ENCODE assay signal across 15 cellular contexts in the genomic region with DNA sequence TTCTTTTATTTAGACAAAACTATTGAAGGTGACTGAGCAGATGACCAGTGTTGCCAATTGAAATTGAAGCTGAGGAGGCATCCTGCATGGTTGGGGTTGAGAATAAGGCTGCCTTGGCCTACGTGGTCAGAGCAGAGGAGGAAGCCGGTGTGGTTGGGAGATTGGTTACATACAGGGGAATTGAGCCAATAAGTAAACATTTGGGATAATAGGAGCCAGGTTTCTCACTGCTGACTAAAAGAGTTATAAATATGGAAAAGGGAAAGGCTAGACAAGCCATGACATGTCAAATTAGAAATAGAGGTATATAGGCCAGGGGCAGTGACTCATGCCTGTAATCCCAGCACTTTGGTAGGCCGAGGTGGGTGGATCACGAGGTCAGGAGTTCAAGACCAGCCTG. TPM values are rescaled to one million over a fixed set of nuclear protein-coding genes. Genes with fewer than 3 reads are reported as not detected.
DNase-seq lines count a peak whose midpoint lies in the region; ATAC-seq, FAIRE-seq and TF ChIP-seq lines count a peak whose summit lies in the region.
"Had no signal": no experiment of that assay in that cellular context is flagged by ENCODE, and none has a peak within 500 bp of the region (broad histone marks: within the 10 kb centered on the region; RNA-seq: fewer than 3 reads in every experiment).

No MANE protein-coding gene starts in this region.

- H3K4me1 ChIP-seq in astrocyte (ENCODE audit: insufficient read depth, low read length) (peaks cover 5% of the 10 kb centered on the region), mucosa of descending colon (ENCODE audit: low read depth) (no peaks in the 10 kb centered on the region), esophagus squamous epithelium (peaks cover 0 to 7% (median 0%) of the 10 kb centered on the region in 3 donors)
- H3K4me1 ChIP-seq: Peyer's patch had no signal

- H3K4me1 Mint-ChIP-seq in astrocyte (ENCODE audit: low read depth, unreplicated experiment): peaks cover 8% of the 10 kb centered on the region
- H3K4me1 Mint-ChIP-seq in activated CD4-positive, alpha-beta memory T cell treated with anti-CD3 and anti-CD28 coated beads for 36 hours (ENCODE audit: low read depth): no peaks in the 10 kb centered on the region
- H3K4me1 Mint-ChIP-seq: neural crest cell had no signal

- peaks cover 7% of the 10 kb centered on the region for H3K36me3 Mint-ChIP-seq in astrocyte (ENCODE audit: low read depth, unreplicated experiment)
- H3K36me3 Mint-ChIP-seq in activated CD4-positive, alpha-beta memory T cell treated with anti-CD3 and anti-CD28 coated beads for 36 hours: no peaks in the 10 kb centered on the region

- no peak overlapping the region for H3K4me3 Mint-ChIP-seq in astrocyte (ENCODE audit: unreplicated experiment)
- H3K4me3 Mint-ChIP-seq in activated CD4-positive, alpha-beta memory T cell treated with anti-CD3 and anti-CD28 coated beads for 36 hours: no peak overlapping the region
- H3K4me3 Mint-ChIP-seq: neural crest cell had no signal

- peak overlapping the region; percentile 7 for H3K27ac ChIP-seq in astrocyte (ENCODE audit: low read depth, low read length)
- H3K27ac ChIP-seq in esophagus squamous epithelium: no peak overlapping the region
- H3K27ac ChIP-seq: Peyer's patch, VCaP had no signal

- 34 to 45% methylated on average over 4 of the region's 4 CpGs for WGBS in esophagus squamous epithelium, 2 donors

- POLR2A ChIA-PET in activated CD4-positive, alpha-beta memory T cell treated with anti-CD3 and anti-CD28 coated beads for 36 hours (lab: Charles Lee): interaction anchor here (0.7 kb wide), 1 partner anchor 499 kb away, joined by 3 read pairs; no protein-coding TSS in a partner anchor

- ATAC-seq in mucosa of descending colon (peak; percentile 7), HG02852 (IDR thresholded peaks at IDR 0.05; ENCODE audit: unreplicated experiment) (no peak)

- intact Hi-C loops in mucosa of descending colon (cut with DNase I, micrococcal nuclease): no loop called here
- intact Hi-C loops in activated CD4-positive, alpha-beta memory T cell treated with anti-CD3 and anti-CD28 coated beads for 36 hours (cut with micrococcal nuclease): no loop called here
- intact Hi-C loops in esophagus squamous epithelium (cut with DNase I): no loop called here

- no peaks in the 10 kb centered on the region for H3K27me3 ChIP-seq in astrocyte (ENCODE audit: insufficient read depth, low read length)
- H3K27me3 ChIP-seq in esophagus squamous epithelium: no peaks in the 10 kb centered on the region
- H3K27me3 ChIP-seq: Peyer's patch had no signal

- H3K27me3 Mint-ChIP-seq in astrocyte (ENCODE audit: low read depth, unreplicated experiment): no peaks in the 10 kb centered on the region
- no peaks in the 10 kb centered on the region for H3K27me3 Mint-ChIP-seq in activated CD4-positive, alpha-beta memory T cell treated with anti-CD3 and anti-CD28 coated beads for 36 hours

- H3K9ac ChIP-seq in astrocyte (ENCODE audit: low read length): no peak overlapping the region

- H3K36me3 ChIP-seq in astrocyte (ENCODE audit: insufficient read depth, low read length) (no peaks in the 10 kb centered on the region), mucosa of descending colon (ENCODE audit: low read depth) (no peaks in the 10 kb centered on the region), esophagus squamous epithelium (no peaks in the 10 kb centered on the region)
- H3K36me3 ChIP-seq: Peyer's patch had no signal

- FAIRE-seq in astrocyte (lab: Jason Lieb, UNC): no peak

- H3K9me3 ChIP-seq in astrocyte (ENCODE audit: insufficient read depth, low read depth, low read length) (no peaks in the 10 kb centered on the region), mucosa of descending colon (no peaks in the 10 kb centered on the region), esophagus squamous epithelium (no peaks in the 10 kb centered on the region)
- H3K9me3 ChIP-seq: Peyer's patch had no signal

- TF ChIP-seq POLR2A in esophagus squamous epithelium (IDR thresholded peaks at IDR 0.05): no peak

- H3K9me3 Mint-ChIP-seq in astrocyte (ENCODE audit: unreplicated experiment): peaks cover 7% of the 10 kb centered on the region
- H3K9me3 Mint-ChIP-seq in activated CD4-positive, alpha-beta memory T cell treated with anti-CD3 and anti-CD28 coated beads for 36 hours: no peaks in the 10 kb centered on the region

- H4K20me1 ChIP-seq in astrocyte (ENCODE audit: insufficient read depth, low read length): no peaks in the 10 kb centered on the region

- CTCF ChIA-PET in activated CD4-positive, alpha-beta memory T cell treated with anti-CD3 and anti-CD28 coated beads for 36 hours (lab: Charles Lee): interaction anchor here (0.7 kb wide), 1 partner anchor 19 kb away, joined by 5 read pairs; no protein-coding TSS in a partner anchor

- TF ChIP-seq CTCF in astrocyte (IDR thresholded peaks at IDR 0.05; ENCODE audit: insufficient read depth, low read depth, low read length): no peak
- no peak for TF ChIP-seq CTCF in mucosa of descending colon (IDR thresholded peaks at IDR 0.05)
- TF ChIP-seq CTCF in esophagus squamous epithelium (IDR thresholded peaks at IDR 0.05): no peak

- H3K4me3 ChIP-seq in astrocyte (ENCODE audit: insufficient read depth, low read depth, low read length): no peak overlapping the region
- no peak overlapping the region for H3K4me3 ChIP-seq in mucosa of descending colon
- H3K4me3 ChIP-seq in esophagus squamous epithelium: no peak overlapping the region
- H3K4me3 ChIP-seq: Peyer's patch had no signal

- peak; percentile 57 for DNase-seq in EH (ENCODE audit: low read depth)
- DNase-seq in NCI-H2029 (lab: John Stamatoyannopoulos, UW): peak; percentile 76
- peak; percentile 93 for DNase-seq in astrocyte (ENCODE audit: low read depth)
- DNase-seq in mucosa of descending colon: no peak
- DNase-seq in activated CD4-positive, alpha-beta memory T cell treated with anti-CD3 and anti-CD28 coated beads for 36 hours: no peak
- no peak for DNase-seq in activated gamma-delta T cell treated with Interleukin-2 at 50 U/mL for 16 hours
- no peak for DNase-seq in esophagus squamous epithelium (lab: John Stamatoyannopoulos, UW)
- DNase-seq: activated T-cell treated with anti-CD3 and anti-CD28 coated beads, Interleukin-2, amount 50 U/mL, for 1 hour; Calu3; kidney glomerular epithelial cell; NCI-H146; Peyer's patch had no signal

- H3K27ac Mint-ChIP-seq in astrocyte (ENCODE audit: unreplicated experiment): no peak overlapping the region
- no peak overlapping the region for H3K27ac Mint-ChIP-seq in activated CD4-positive, alpha-beta memory T cell treated with anti-CD3 and anti-CD28 coated beads for 36 hours

- H3K4me2 ChIP-seq in astrocyte (ENCODE audit: low read length): no peak overlapping the region

- peaks cover 25% of the 10 kb centered on the region for H3K79me2 ChIP-seq in astrocyte (ENCODE audit: insufficient read depth, low read length)

- no peak overlapping the region for H2AFZ ChIP-seq in astrocyte (ENCODE audit: low read depth, low read length)

RNA-seq across cellular contexts. Expression of a gene that starts 15.8 kb away (rescaled TPM):
- total RNA-seq in astrocyte (38.9 and 39.9 TPM in 2 replicates), mucosa of descending colon (10 to 100 TPM; 38.0 to 45.1 (median 43.5) TPM), esophagus squamous epithelium (10 to 100 TPM in 3 of 4 donors, 1 to 10 TPM in 1; 9.1 to 33.9 (median 22.1) TPM)
- under 1 TPM; 0.39 to 0.43 TPM for total RNA-seq in activated CD4-positive, alpha-beta memory T cell treated with anti-CD3 and anti-CD28 coated beads for 36 hours

Comparison
In these comparisons a context has a peak if more than half of its experiments do, and no peak if none do; other contexts are left out.
1. DNase-seq: peak in EH (single experiment), NCI-H2029 (single experiment) and astrocyte (single experiment); none in mucosa of descending colon (0 of 3), activated CD4-positive, alpha-beta memory T cell treated with anti-CD3 and anti-CD28 coated beads for 36 hours (single experiment), activated gamma-delta T cell treated with Interleukin-2 at 50 U/mL for 16 hours (single experiment) and esophagus squamous epithelium (single experiment).
2. RNA of a gene that starts 15.8 kb away (total RNA-seq): 38.0 to 45.1 TPM in mucosa of descending colon, 38.9 to 39.9 TPM in astrocyte and 9.1 to 33.9 TPM in esophagus squamous epithelium; 0.39 to 0.43 TPM in activated CD4-positive, alpha-beta memory T cell treated with anti-CD3 and anti-CD28 coated beads for 36 hours; every median in the first group is over 4 times any median in the second.